In genomic region chr11:28697920-28698827, GRCh38 we compare ENCODE assay signal across 9 cellular contexts.
DNase-seq lines count a peak whose midpoint lies in the region; ATAC-seq and TF ChIP-seq lines count a peak whose summit lies in the region.
"Had no signal": no experiment of that assay in that cellular context is flagged by ENCODE, and none has a peak within 500 bp of the region (broad histone marks: within the 10 kb centered on the region; RNA-seq: fewer than 3 reads in every experiment).

No MANE protein-coding gene starts in this region.

- H3K27ac Mint-ChIP-seq in glutamatergic neuron (ENCODE audit: unreplicated experiment) = no peak overlapping the region
- H3K27ac Mint-ChIP-seq: stimulated activated naive CD8-positive, alpha-beta T cell treated with anti-CD3 and anti-CD28 coated beads, Interleukin-15, Interleukin-2, amounts not matched to agents 100 ng/mL and 50 ng/mL, for 24 hours had no signal

- no peaks in the 10 kb centered on the region for H3K9me3 Mint-ChIP-seq in glutamatergic neuron (ENCODE audit: unreplicated experiment)
- H3K9me3 Mint-ChIP-seq: stimulated activated naive CD8-positive, alpha-beta T cell treated with anti-CD3 and anti-CD28 coated beads, Interleukin-15, Interleukin-2, amounts not matched to agents 100 ng/mL and 50 ng/mL, for 24 hours had no signal

- no peaks in the 10 kb centered on the region for H3K36me3 Mint-ChIP-seq in glutamatergic neuron (ENCODE audit: unreplicated experiment)

- no peak overlapping the region for H3K4me3 ChIP-seq in WI38 (ENCODE audit: low read depth, low read length)

- H3K4me1 Mint-ChIP-seq in glutamatergic neuron (ENCODE audit: low read depth, unreplicated experiment) = no peaks in the 10 kb centered on the region

- DNase-seq in NCI-H1436 (lab: John Stamatoyannopoulos, UW) = peak; percentile 13
- DNase-seq in NCI-H1436 treated with DMSO at 0.1 percent for 48 hours (lab: John Stamatoyannopoulos, UW) = no peak
- DNase-seq in glutamatergic neuron = peak; percentile 79
- DNase-seq in pulmonary artery endothelial cell (ENCODE audit: low read depth, low spot score) = peak; percentile 10

- peak; percentile 84 for TF ChIP-seq CTCF in LNCAP (IDR thresholded peaks at IDR 0.05)
- TF ChIP-seq CTCF in WI38 (IDR thresholded peaks at IDR 0.05; ENCODE audit: low read depth, low read length) = peak; percentile 76
- peak; percentile 85 for TF ChIP-seq CTCF in glutamatergic neuron (IDR thresholded peaks at IDR 0.05; ENCODE audit: partially characterized antibody, unreplicated experiment)

- H3K4me3 Mint-ChIP-seq in glutamatergic neuron (ENCODE audit: unreplicated experiment) = no peak overlapping the region
- H3K4me3 Mint-ChIP-seq: stimulated activated naive CD8-positive, alpha-beta T cell treated with anti-CD3 and anti-CD28 coated beads, Interleukin-15, Interleukin-2, amounts not matched to agents 100 ng/mL and 50 ng/mL, for 24 hours had no signal

- H3K27me3 Mint-ChIP-seq in glutamatergic neuron (ENCODE audit: unreplicated experiment) = no peaks in the 10 kb centered on the region
- H3K27me3 Mint-ChIP-seq: stimulated activated naive CD8-positive, alpha-beta T cell treated with anti-CD3 and anti-CD28 coated beads, Interleukin-15, Interleukin-2, amounts not matched to agents 100 ng/mL and 50 ng/mL, for 24 hours had no signal

- ATAC-seq in GM19372 (IDR thresholded peaks at IDR 0.05; ENCODE audit: low read depth, unreplicated experiment) (peak; percentile 59), GM19328 (IDR thresholded peaks at IDR 0.05; ENCODE audit: unreplicated experiment) (no peak)
